10 cellular contexts compared by ENCODE assay signal in the genomic region with DNA sequence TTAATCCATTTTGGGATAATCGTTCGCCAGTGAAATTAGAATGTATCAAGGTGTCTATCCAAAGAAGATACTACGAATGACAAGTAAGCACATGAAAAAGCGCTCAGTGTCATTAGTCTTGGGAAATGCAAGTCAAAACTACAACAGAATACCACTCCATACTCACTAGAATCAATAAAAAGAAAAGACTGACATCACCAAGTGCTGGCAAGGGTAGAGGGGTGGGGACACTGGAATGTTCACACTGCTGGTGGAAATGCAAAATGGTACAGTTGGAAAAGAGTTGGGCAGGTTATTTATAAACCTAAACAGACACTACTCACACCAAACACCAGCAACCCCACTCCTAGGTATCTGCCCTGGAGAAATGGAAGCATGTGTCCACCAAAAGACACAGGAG. TPM values are rescaled to one million over a fixed set of nuclear protein-coding genes. Genes with fewer than 3 reads are reported as not detected.
DNase-seq lines count a peak whose midpoint lies in the region; ATAC-seq and TF ChIP-seq lines count a peak whose summit lies in the region.
"Had no signal": no experiment of that assay in that cellular context is flagged by ENCODE, and none has a peak within 500 bp of the region (broad histone marks: within the 10 kb centered on the region; RNA-seq: fewer than 3 reads in every experiment).

No MANE protein-coding gene starts in this region.

- H3K27me3 Mint-ChIP-seq in activated CD4-positive, alpha-beta T cell treated with anti-CD3 and anti-CD28 coated beads, Interleukin-2, amount 10 ng/mL, durations not matched to agents 7 days and 5 days: no peaks in the 10 kb centered on the region
- no peaks in the 10 kb centered on the region for H3K27me3 Mint-ChIP-seq in activated naive CD8-positive, alpha-beta T cell treated with anti-CD3 and anti-CD28 coated beads, Interleukin-2, amount 10 ng/mL, durations not matched to agents 7 days and 5 days

- H3K27me3 ChIP-seq in left lung: no peaks in the 10 kb centered on the region

- no peak for DNase-seq in activated CD4-positive, alpha-beta T cell treated with anti-CD3 and anti-CD28 coated beads, Interleukin-2, amount 10 ng/mL, durations not matched to agents 7 days and 5 days
- no peak for DNase-seq in activated CD4-positive, alpha-beta T cell treated with anti-CD3 and anti-CD28 coated beads for 1 hour
- no peak for DNase-seq in activated naive CD8-positive, alpha-beta T cell treated with anti-CD3 and anti-CD28 coated beads, Interleukin-2, amount 10 ng/mL, durations not matched to agents 7 days and 5 days
- DNase-seq in left lung (no peak), substantia nigra (lab: John Stamatoyannopoulos, UW) (no peak), NCI-H1436 treated with DMSO at 0.1 percent for 48 hours (lab: John Stamatoyannopoulos, UW) (no peak), HCEC 1CT (no peak), NOMO-1 treated with dmso at 0.1 percent for 144 hours (lab: John Stamatoyannopoulos, UW; ENCODE audit: unreplicated experiment) (no peak)
- DNase-seq: Kasumi-1, NCI-H774 had no signal

- CTCF ChIA-PET in activated CD4-positive, alpha-beta T cell treated with anti-CD3 and anti-CD28 coated beads, Interleukin-2, amount 10 ng/mL, durations not matched to agents 7 days and 5 days (lab: Charles Lee): interaction anchor here (0.9 to 4.8 kb wide), 2 partner anchors 9 to 16 kb away, joined by 5 to 13 read pairs; no protein-coding TSS in a partner anchor

- ATAC-seq in activated naive CD8-positive, alpha-beta T cell treated with anti-CD3 and anti-CD28 coated beads, Interleukin-2, amount 10 ng/mL, durations not matched to agents 7 days and 5 days (ENCODE audit: low read depth): no peak
- ATAC-seq in left lung: no peak

- H3K9me3 ChIP-seq in left lung: no peaks in the 10 kb centered on the region

- peaks cover 98% of the 10 kb centered on the region for H3K4me1 Mint-ChIP-seq in activated CD4-positive, alpha-beta T cell treated with anti-CD3 and anti-CD28 coated beads, Interleukin-2, amount 10 ng/mL, durations not matched to agents 7 days and 5 days
- H3K4me1 Mint-ChIP-seq in activated naive CD8-positive, alpha-beta T cell treated with anti-CD3 and anti-CD28 coated beads, Interleukin-2, amount 10 ng/mL, durations not matched to agents 7 days and 5 days: peaks cover 90% of the 10 kb centered on the region

- no peaks in the 10 kb centered on the region for H3K9me3 Mint-ChIP-seq in activated CD4-positive, alpha-beta T cell treated with anti-CD3 and anti-CD28 coated beads, Interleukin-2, amount 10 ng/mL, durations not matched to agents 7 days and 5 days
- no peaks in the 10 kb centered on the region for H3K9me3 Mint-ChIP-seq in activated naive CD8-positive, alpha-beta T cell treated with anti-CD3 and anti-CD28 coated beads, Interleukin-2, amount 10 ng/mL, durations not matched to agents 7 days and 5 days

- peaks cover 0 to 70% of the 10 kb centered on the region in 2 donors for H3K36me3 ChIP-seq in left lung

- peak overlapping the region; percentile 72 for H3K27ac Mint-ChIP-seq in activated CD4-positive, alpha-beta T cell treated with anti-CD3 and anti-CD28 coated beads, Interleukin-2, amount 10 ng/mL, durations not matched to agents 7 days and 5 days
- peak overlapping the region; percentile 79 for H3K27ac Mint-ChIP-seq in activated naive CD8-positive, alpha-beta T cell treated with anti-CD3 and anti-CD28 coated beads, Interleukin-2, amount 10 ng/mL, durations not matched to agents 7 days and 5 days

- H3K4me1 ChIP-seq in left lung: peaks cover 51 to 97% of the 10 kb centered on the region in 2 donors

- H3K4me3 ChIP-seq in left lung: no peak overlapping the region

- no peak for TF ChIP-seq CTCF in left lung (IDR thresholded peaks at IDR 0.05)

- H3K27ac ChIP-seq in left lung: peak overlapping the region; percentile 28 to 74
- peak overlapping the region; percentile 7 for H3K27ac ChIP-seq in substantia nigra (ENCODE audit: low read depth, low read length, poor library complexity, severe bottlenecking)

- intact Hi-C loops in left lung (cut with DNase I): no loop called here

- peaks cover 81% of the 10 kb centered on the region for H3K36me3 Mint-ChIP-seq in activated CD4-positive, alpha-beta T cell treated with anti-CD3 and anti-CD28 coated beads, Interleukin-2, amount 10 ng/mL, durations not matched to agents 7 days and 5 days (ENCODE audit: low read depth)
- H3K36me3 Mint-ChIP-seq in activated naive CD8-positive, alpha-beta T cell treated with anti-CD3 and anti-CD28 coated beads, Interleukin-2, amount 10 ng/mL, durations not matched to agents 7 days and 5 days: peaks cover 47% of the 10 kb centered on the region

- H3K4me3 Mint-ChIP-seq in activated CD4-positive, alpha-beta T cell treated with anti-CD3 and anti-CD28 coated beads, Interleukin-2, amount 10 ng/mL, durations not matched to agents 7 days and 5 days: no peak overlapping the region
- peak overlapping the region; percentile 38 for H3K4me3 Mint-ChIP-seq in activated naive CD8-positive, alpha-beta T cell treated with anti-CD3 and anti-CD28 coated beads, Interleukin-2, amount 10 ng/mL, durations not matched to agents 7 days and 5 days

- POLR2A ChIA-PET in activated CD4-positive, alpha-beta T cell treated with anti-CD3 and anti-CD28 coated beads, Interleukin-2, amount 10 ng/mL, durations not matched to agents 7 days and 5 days (lab: Charles Lee): no interaction called here
- POLR2A ChIA-PET in activated naive CD8-positive, alpha-beta T cell treated with anti-CD3 and anti-CD28 coated beads, Interleukin-2, amount 10 ng/mL, durations not matched to agents 7 days and 5 days (lab: Charles Lee): interaction anchor here (0.7 to 7.6 kb wide), 3 partner anchors 9 to 12 kb away, joined by 3 to 44 read pairs (median 40); a partner anchor contains a TSS

RNA-seq across cellular contexts. Expression of a gene that starts 11.2 kb away (rescaled TPM):
- 100 to 1,000 TPM; 452 to 454 TPM for total RNA-seq in activated CD4-positive, alpha-beta T cell treated with anti-CD3 and anti-CD28 coated beads, Interleukin-2, amount 10 ng/mL, durations not matched to agents 7 days and 5 days
- total RNA-seq in activated naive CD8-positive, alpha-beta T cell treated with anti-CD3 and anti-CD28 coated beads, Interleukin-2, amount 10 ng/mL, durations not matched to agents 7 days and 5 days: 100 to 1,000 TPM; 371 to 372 TPM
- total RNA-seq in left lung: 100 to 1,000 TPM; 215 to 303 TPM
